ENCODE assay signal across 17 cellular contexts in the genomic region with DNA sequence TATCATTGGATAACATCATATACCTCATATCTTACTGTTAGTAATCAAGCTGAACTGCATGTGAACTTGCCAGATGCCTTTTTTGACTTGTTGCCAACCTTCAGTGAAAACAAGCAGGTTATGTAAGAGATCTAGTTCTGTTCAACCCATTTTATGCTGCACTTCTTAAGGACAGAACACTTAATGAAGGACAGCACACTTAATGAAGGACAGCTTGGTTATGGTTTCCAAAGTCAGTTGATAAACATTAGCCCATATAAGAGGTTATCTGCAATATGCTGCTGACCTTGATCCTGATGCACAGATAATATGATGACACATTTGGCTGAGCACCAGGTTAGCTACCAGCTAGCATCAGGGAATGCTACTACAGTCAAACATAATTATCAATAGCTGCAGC.
DNase-seq lines count a peak whose midpoint lies in the region; ATAC-seq and TF ChIP-seq lines count a peak whose summit lies in the region.
"Had no signal": no experiment of that assay in that cellular context is flagged by ENCODE, and none has a peak within 500 bp of the region (broad histone marks: within the 10 kb centered on the region; RNA-seq: fewer than 3 reads in every experiment).

No MANE protein-coding gene starts in this region.

- no peak overlapping the region for H3K4me3 ChIP-seq in body of pancreas
- H3K4me3 ChIP-seq: ascending aorta, upper lobe of left lung had no signal

- TF ChIP-seq CTCF in body of pancreas (IDR thresholded peaks at IDR 0.05) (no peak), nephron progenitor cell (IDR thresholded peaks at IDR 0.05) (no peak)

- H3K36me3 ChIP-seq in body of pancreas (replicated peaks in 1 of 2; ENCODE audit: insufficient read depth in 1 of 2, low read depth in 2 of 2) = no peaks in the 10 kb centered on the region
- H3K36me3 ChIP-seq: ascending aorta, upper lobe of left lung had no signal

- no peak for TF ChIP-seq POLR2A in body of pancreas (IDR thresholded peaks at IDR 0.05)

- no peaks in the 10 kb centered on the region for H3K27me3 Mint-ChIP-seq in nephron progenitor cell (ENCODE audit: low read depth, poor library complexity)

- no peaks in the 10 kb centered on the region for H3K27me3 ChIP-seq in body of pancreas
- H3K27me3 ChIP-seq: ascending aorta, upper lobe of left lung had no signal

- intact Hi-C loops in body of pancreas (cut with DNase I) = no loop called here

- peaks cover 24% of the 10 kb centered on the region for H3K4me1 ChIP-seq in body of pancreas
- H3K4me1 ChIP-seq: ascending aorta had no signal

- H3K27ac ChIP-seq in body of pancreas = peak overlapping the region in 3 of 4 donors; percentile 11 to 40 (median 39)
- H3K27ac ChIP-seq: ascending aorta, upper lobe of left lung, VCaP had no signal

- no peaks in the 10 kb centered on the region for H3K36me3 Mint-ChIP-seq in nephron progenitor cell (ENCODE audit: low read depth)

- H3K9me3 Mint-ChIP-seq in nephron progenitor cell = no peaks in the 10 kb centered on the region

- no peak overlapping the region for H3K4me3 Mint-ChIP-seq in nephron progenitor cell

- peak; percentile 90 for ATAC-seq in body of pancreas

- H3K4me1 Mint-ChIP-seq in nephron progenitor cell = no peaks in the 10 kb centered on the region

- no peak overlapping the region for H3K27ac Mint-ChIP-seq in nephron progenitor cell

- DNase-seq in Ammon's horn (ENCODE audit: low spot score) (peak; percentile 58), NCI-H1694 (lab: John Stamatoyannopoulos, UW) (peak; percentile 34), body of pancreas (peak; percentile 56 to 73 (median 68)), iris pigment epithelial cell (ENCODE audit: low read depth) (peak; percentile 78), hippocampal formation (lab: John Stamatoyannopoulos, UW) (no peak), nephron progenitor cell (no peak)
- no peak for DNase-seq in stimulated activated CD4-positive, alpha-beta T cell treated with anti-CD3 and anti-CD28 coated beads, Interleukin-2, amount 100 ng/mL, for 48 hours
- DNase-seq: activated CD4-positive, alpha-beta T cell treated with anti-CD3 and anti-CD28 coated beads, Interleukin-2, amount 50 U/mL, for 48 hours; activated naive CD4-positive, alpha-beta T cell; cortex of kidney; GDM1; NCI-H1092; stimulated activated CD4-positive, alpha-beta T cell treated with anti-CD3 and anti-CD28 coated beads, Interleukin-2, amount 100 ng/mL, for 24 hours; T-helper 1 cell; upper lobe of left lung had no signal

- no peaks in the 10 kb centered on the region for H3K9me3 ChIP-seq in body of pancreas
- H3K9me3 ChIP-seq: ascending aorta, upper lobe of left lung had no signal

Comparison
In these comparisons a context has a peak if more than half of its experiments do, and no peak if none do; other contexts are left out.
1. DNase-seq: peak in Ammon's horn (single experiment), NCI-H1694 (single experiment), body of pancreas (4 of 4) and iris pigment epithelial cell (single experiment); none in hippocampal formation (0 of 2), stimulated activated CD4-positive, alpha-beta T cell treated with anti-CD3 and anti-CD28 coated beads, Interleukin-2, amount 100 ng/mL, for 48 hours (0 of 2) and nephron progenitor cell (single experiment).